29 cellular contexts compared by ENCODE assay signal in the genomic region with DNA sequence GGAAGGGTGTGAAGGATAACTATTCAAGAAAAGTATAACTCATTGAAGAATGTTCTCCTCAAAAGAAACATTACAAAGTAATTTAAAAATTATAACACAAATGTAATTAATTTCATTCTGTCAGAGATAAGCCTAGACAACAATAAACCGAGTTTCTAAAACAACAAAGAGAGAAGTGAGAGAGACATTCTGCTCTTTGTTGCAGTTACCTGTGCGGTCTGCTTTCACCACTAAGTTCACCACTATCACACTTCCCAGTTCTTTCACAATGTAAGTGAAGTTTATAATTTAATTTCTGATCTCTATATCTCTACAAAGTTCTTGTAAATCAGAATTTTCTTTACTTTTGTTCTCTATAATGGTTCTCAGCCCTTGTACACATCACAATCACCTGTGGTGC.
"Had no signal": no experiment of that assay in that cellular context is flagged by ENCODE, and none has a peak within 500 bp of the region (broad histone marks: within the 10 kb centered on the region; RNA-seq: fewer than 3 reads in every experiment).

No MANE protein-coding gene starts in this region.

- H3K27ac ChIP-seq: colonic mucosa, dorsolateral prefrontal cortex, gastroesophageal sphincter, ovary, prostate gland, sigmoid colon, suprapubic skin, tibial artery, upper lobe of right lung, VCaP had no signal

- H3K36me3 ChIP-seq: colonic mucosa, ovary, prostate gland had no signal

- H3K4me1 ChIP-seq: colonic mucosa, prostate gland, tibial artery, upper lobe of right lung had no signal

- DNase-seq: activated CD4-positive, alpha-beta T cell treated with anti-CD3 and anti-CD28 coated beads for 4 hours; activated CD4-positive, alpha-beta T cell treated with anti-CD3 and anti-CD28 coated beads, Interleukin-2, amount 50 U/mL, for 4 hours; activated naive CD4-positive, alpha-beta T cell; activated T-cell treated with anti-CD3 and anti-CD28 coated beads for 4 hours; activated T-cell treated with anti-CD3 and anti-CD28 coated beads, Interleukin-2, amount 50 U/mL, for 72 hours; colonic mucosa; dorsolateral prefrontal cortex; effector memory CD4-positive, alpha-beta T cell; islet precursor cell; left ventricle myocardium superior; mammary epithelial cell; naive B cell; ovary; sigmoid colon; small intestine; stimulated activated CD4-positive, alpha-beta T cell treated with anti-CD3 and anti-CD28 coated beads, Interleukin-15, amount 100 ng/mL, for 24 hours; stimulated activated naive CD4-positive, alpha-beta T cell; T-helper 9 cell; tibial artery; upper lobe of right lung had no signal

- H2AFZ ChIP-seq: hepatocyte had no signal

- H3K9me3 ChIP-seq: colonic mucosa, gastroesophageal sphincter, ovary, prostate gland, sigmoid colon, suprapubic skin, tibial artery, upper lobe of right lung had no signal

- H3K4me2 ChIP-seq: hepatocyte had no signal

- H3K4me3 ChIP-seq: colonic mucosa, dorsolateral prefrontal cortex, gastroesophageal sphincter, hepatocyte, ovary, prostate gland, sigmoid colon, suprapubic skin, tibial artery, upper lobe of right lung had no signal

- ATAC-seq: activated naive CD4-positive, alpha-beta T cell treated with anti-CD3 and anti-CD28 coated beads, Interleukin-2, amount 50 U/mL, for 72 hours; activated T-cell treated with anti-CD3 and anti-CD28 coated beads, Interleukin-2, amount 50 U/mL, for 72 hours; gastroesophageal sphincter; left ventricle myocardium superior; upper lobe of right lung had no signal

- H3K27me3 ChIP-seq: colonic mucosa, dorsolateral prefrontal cortex, gastroesophageal sphincter, hepatocyte, ovary, sigmoid colon, suprapubic skin, tibial artery, upper lobe of right lung had no signal

- FAIRE-seq: bronchial epithelial cell, endothelial cell of umbilical vein, small intestine, TTC549 had no signal
